19 cellular contexts compared by ENCODE assay signal in the genomic region with DNA sequence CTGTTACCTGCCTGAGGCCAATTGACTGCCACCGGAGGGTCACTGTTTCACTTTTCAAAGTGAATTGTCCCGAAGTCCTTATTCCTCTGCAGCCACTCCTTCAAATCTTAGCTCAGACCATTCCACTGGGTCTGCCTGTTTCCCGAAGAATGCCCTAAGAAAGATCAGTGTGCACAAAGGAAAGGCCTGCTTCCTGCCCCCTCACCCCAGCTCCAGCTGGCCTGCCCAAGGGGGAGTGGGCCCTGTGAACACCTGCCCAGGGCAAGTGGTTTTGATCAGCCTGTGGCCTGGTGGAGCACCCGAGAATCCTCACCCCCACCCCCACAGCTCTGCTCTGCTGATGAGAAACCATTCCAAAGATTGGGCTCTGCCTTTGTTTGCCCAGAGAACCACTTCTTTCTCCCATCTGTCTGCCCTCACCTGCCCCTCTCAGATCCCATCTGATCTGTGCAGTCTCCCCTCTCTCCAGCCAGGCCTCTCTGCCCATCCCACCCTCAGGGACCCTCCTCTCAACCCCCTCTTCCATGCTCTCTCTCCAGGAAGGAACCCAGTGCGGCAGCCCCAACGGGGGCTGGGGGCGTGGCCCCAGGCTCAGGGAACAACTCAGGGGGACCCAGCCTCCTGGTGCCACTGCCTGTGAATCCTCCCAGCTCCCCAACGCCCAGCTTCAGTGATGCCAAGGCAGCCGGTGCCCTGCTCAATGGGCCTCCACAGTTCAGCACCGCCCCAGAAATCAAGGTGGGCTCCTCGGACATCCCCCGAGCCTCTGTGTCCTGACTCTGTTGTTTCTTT. TPM values are rescaled to one million over a fixed set of nuclear protein-coding genes. Genes with fewer than 3 reads are reported as not detected.
DNase-seq lines count a peak whose midpoint lies in the region; ATAC-seq lines count a peak whose summit lies in the region.
"Had no signal": no experiment of that assay in that cellular context is flagged by ENCODE, and none has a peak within 500 bp of the region (broad histone marks: within the 10 kb centered on the region; RNA-seq: fewer than 3 reads in every experiment).

No MANE protein-coding gene starts in this region.

- no peak overlapping the region for H2BK15ac ChIP-seq in neuronal stem cell (ENCODE audit: low read length)

- no peak overlapping the region for H3K18ac ChIP-seq in neuronal stem cell (ENCODE audit: low read length)

- H3K36me3 ChIP-seq in H7 (replicated peaks; ENCODE audit: control insufficient read depth, insufficient read depth, low read length) (peaks cover 66% of the 10 kb centered on the region), neuronal stem cell (replicated peaks in 1 of 2; ENCODE audit: control insufficient read depth in 2 of 2, insufficient read depth in 2 of 2, low read length in 2 of 2) (peaks cover 89 to 98% of the 10 kb centered on the region in 2 donors)

- H2BK5ac ChIP-seq in neuronal stem cell (ENCODE audit: low read length) = peak overlapping the region; percentile 24

- H3K4me3 ChIP-seq in H7 (ENCODE audit: insufficient read depth, low read depth, low read length) (no peak overlapping the region), neuronal stem cell (ENCODE audit: low read length in 2 of 2) (no peak overlapping the region)
- H3K4me3 ChIP-seq: HAP-1 had no signal

- no peak overlapping the region for H3K4ac ChIP-seq in neuronal stem cell (ENCODE audit: low read length)

- H2BK12ac ChIP-seq in neuronal stem cell (ENCODE audit: low read length) = no peak overlapping the region

- H3K27me3 Mint-ChIP-seq in activated T-cell treated with anti-CD3 and anti-CD28 coated beads, Interleukin-2, amount 50 U/mL, for 24 hours = no peaks in the 10 kb centered on the region
- no peaks in the 10 kb centered on the region for H3K27me3 Mint-ChIP-seq in activated T-cell treated with anti-CD3 and anti-CD28 coated beads, Interleukin-2, amount 50 U/mL, for 4 hours (ENCODE audit: low read depth)
- H3K27me3 Mint-ChIP-seq in effector memory CD8-positive, alpha-beta T cell = no peaks in the 10 kb centered on the region
- H3K27me3 Mint-ChIP-seq: CD4-positive, alpha-beta memory T cell had no signal

- no peak for DNase-seq in activated T-cell treated with anti-CD3 and anti-CD28 coated beads, Interleukin-2, amount 50 U/mL, for 24 hours
- DNase-seq in activated T-cell treated with anti-CD3 and anti-CD28 coated beads, Interleukin-2, amount 50 U/mL, for 4 hours = no peak
- DNase-seq in H7 (peak; percentile 42), neuronal stem cell (ENCODE audit: low spot score) (no peak), NCI-H446 treated with DMSO at 0.1 percent for 48 hours (lab: John Stamatoyannopoulos, UW) (no peak), globus pallidus (ENCODE audit: low spot score) (no peak)
- DNase-seq in effector memory CD8-positive, alpha-beta T cell = no peak
- DNase-seq: 8988T; BE2C; CD4-positive, alpha-beta memory T cell; DMS79; NCI-H146; NCI-H2081; NCI-H510A treated with DMSO at 0.1 percent for 48 hours; NCI-H82; PC-3 had no signal

- no peak overlapping the region for H2BK120ac ChIP-seq in neuronal stem cell (ENCODE audit: low read depth, low read length)

- no peak overlapping the region for H3K23ac ChIP-seq in neuronal stem cell (ENCODE audit: low read depth, low read length, poor library complexity)

- no CpG with 5 or more reads among the region's 12 CpGs for WGBS in neuronal stem cell (ENCODE audit: extremely low coverage in 2 of 2, insufficient read length in 2 of 2, insufficient replicate concordance in 1 of 2), 2 donors

- H3K4me3 Mint-ChIP-seq in activated T-cell treated with anti-CD3 and anti-CD28 coated beads, Interleukin-2, amount 50 U/mL, for 24 hours = no peak overlapping the region
- H3K4me3 Mint-ChIP-seq in activated T-cell treated with anti-CD3 and anti-CD28 coated beads, Interleukin-2, amount 50 U/mL, for 4 hours = no peak overlapping the region
- no peak overlapping the region for H3K4me3 Mint-ChIP-seq in effector memory CD8-positive, alpha-beta T cell

- H4K8ac ChIP-seq in neuronal stem cell (ENCODE audit: low read depth, low read length) = no peak overlapping the region

- peaks cover 9% of the 10 kb centered on the region for H3K79me1 ChIP-seq in neuronal stem cell (ENCODE audit: low read depth, low read length)

- H3K27me3 ChIP-seq in H7 (ENCODE audit: control insufficient read depth, insufficient read depth, low read length) (no peaks in the 10 kb centered on the region), neuronal stem cell (ENCODE audit: control insufficient read depth in 3 of 3, insufficient read depth in 3 of 3, low read depth in 1 of 3, low read length in 3 of 3) (no peaks in the 10 kb centered on the region)
- H3K27me3 ChIP-seq: BE2C had no signal

- H3K36me3 Mint-ChIP-seq in activated T-cell treated with anti-CD3 and anti-CD28 coated beads, Interleukin-2, amount 50 U/mL, for 24 hours (ENCODE audit: low read depth) = peaks cover 93% of the 10 kb centered on the region
- H3K36me3 Mint-ChIP-seq in activated T-cell treated with anti-CD3 and anti-CD28 coated beads, Interleukin-2, amount 50 U/mL, for 4 hours (ENCODE audit: insufficient read depth) = peaks cover 40% of the 10 kb centered on the region
- H3K36me3 Mint-ChIP-seq in effector memory CD8-positive, alpha-beta T cell (ENCODE audit: insufficient read depth) = peaks cover 54% of the 10 kb centered on the region

- no peak overlapping the region for H4K91ac ChIP-seq in neuronal stem cell (ENCODE audit: low read depth, low read length, poor library complexity)

- H3K4me2 ChIP-seq in neuronal stem cell (ENCODE audit: insufficient read depth, low read length, poor library complexity, severe bottlenecking) = no peak overlapping the region

- H3K14ac ChIP-seq in neuronal stem cell (ENCODE audit: low read length) = no peak overlapping the region

- H3K9ac ChIP-seq in neuronal stem cell (ENCODE audit: low read depth, low read length, poor library complexity) = no peak overlapping the region

- no peak overlapping the region for H2AK5ac ChIP-seq in neuronal stem cell (ENCODE audit: low read depth, low read length)

- H3K9me3 Mint-ChIP-seq in activated T-cell treated with anti-CD3 and anti-CD28 coated beads, Interleukin-2, amount 50 U/mL, for 24 hours = no peaks in the 10 kb centered on the region
- no peaks in the 10 kb centered on the region for H3K9me3 Mint-ChIP-seq in activated T-cell treated with anti-CD3 and anti-CD28 coated beads, Interleukin-2, amount 50 U/mL, for 4 hours
- H3K9me3 Mint-ChIP-seq in effector memory CD8-positive, alpha-beta T cell = no peaks in the 10 kb centered on the region
- H3K9me3 Mint-ChIP-seq: CD4-positive, alpha-beta memory T cell had no signal

- ATAC-seq in activated T-cell treated with anti-CD3 and anti-CD28 coated beads, Interleukin-2, amount 50 U/mL, for 4 hours = no peak
- no peak for ATAC-seq in effector memory CD8-positive, alpha-beta T cell (replicated peaks)
- no peak for ATAC-seq in GM18873 (IDR thresholded peaks at IDR 0.05; ENCODE audit: low FRiP score, unreplicated experiment)
- ATAC-seq: PC-3 had no signal

- H3K27ac ChIP-seq in neuronal stem cell (replicated peaks; ENCODE audit: low read length) = no peak overlapping the region
- H3K27ac ChIP-seq: HL-60 had no signal

- H3K9me3 ChIP-seq in neuronal stem cell (replicated peaks in 1 of 2; ENCODE audit: control insufficient read depth in 2 of 2, insufficient read depth in 1 of 2, low read depth in 1 of 2, low read length in 2 of 2) = no peaks in the 10 kb centered on the region
- H3K9me3 ChIP-seq: BE2C, HAP-1 had no signal

- H3K27ac Mint-ChIP-seq in activated T-cell treated with anti-CD3 and anti-CD28 coated beads, Interleukin-2, amount 50 U/mL, for 24 hours = peak overlapping the region; percentile 68
- peak overlapping the region; percentile 33 to 78 for H3K27ac Mint-ChIP-seq in effector memory CD8-positive, alpha-beta T cell

- H2AFZ ChIP-seq in neuronal stem cell (ENCODE audit: low read length) = no peak overlapping the region

- no peaks in the 10 kb centered on the region for H3K4me1 ChIP-seq in neuronal stem cell (ENCODE audit: control insufficient read depth in 2 of 2, insufficient read depth in 1 of 2, low read depth in 1 of 2, low read length in 2 of 2)
- H3K4me1 ChIP-seq: BE2C, HAP-1 had no signal

- peaks cover 13% of the 10 kb centered on the region for H3K4me1 Mint-ChIP-seq in activated T-cell treated with anti-CD3 and anti-CD28 coated beads, Interleukin-2, amount 50 U/mL, for 24 hours (ENCODE audit: low read depth)
- H3K4me1 Mint-ChIP-seq in activated T-cell treated with anti-CD3 and anti-CD28 coated beads, Interleukin-2, amount 50 U/mL, for 4 hours (ENCODE audit: low read depth) = peaks cover 10% of the 10 kb centered on the region
- H3K4me1 Mint-ChIP-seq in effector memory CD8-positive, alpha-beta T cell (ENCODE audit: low read depth in 2 of 2) = peaks cover 7 to 12% of the 10 kb centered on the region in 2 donors

RNA-seq across cellular contexts. Expression of gene LENG1, which starts 10.3 kb away (rescaled TPM):
- 1 to 10 TPM; 5.6 to 9.7 (median 9.2) TPM for total RNA-seq in activated T-cell treated with anti-CD3 and anti-CD28 coated beads, Interleukin-2, amount 50 U/mL, for 4 hours
- 3.6 and 4.7 TPM in 2 replicates for total RNA-seq in H7 (2014; rRNA removed; shearing (Covaris generic))
- polyA plus RNA-seq in neuronal stem cell (2013, experiment 1 of 2) = 5.6 TPM
- polyA plus RNA-seq in neuronal stem cell (2013, experiment 2 of 2) = 5.8 TPM

RNA-seq across cellular contexts. Expression of gene CNOT3, which starts 11.7 kb away (rescaled TPM):
- 100 to 1,000 TPM in 2 of 3 donors, 10 to 100 TPM in 1; 90.8 to 102 (median 100) TPM for total RNA-seq in activated T-cell treated with anti-CD3 and anti-CD28 coated beads, Interleukin-2, amount 50 U/mL, for 4 hours
- total RNA-seq in H7 (2014; rRNA removed; shearing (Covaris generic)) = 17.0 and 24.9 TPM in 2 replicates
- 63.9 TPM for polyA plus RNA-seq in neuronal stem cell (2013, experiment 1 of 2)
- 63.3 TPM for polyA plus RNA-seq in neuronal stem cell (2013, experiment 2 of 2)

RNA-seq across cellular contexts. Expression of gene TMC4, which starts 23.7 kb away (rescaled TPM):
- total RNA-seq in activated T-cell treated with anti-CD3 and anti-CD28 coated beads, Interleukin-2, amount 50 U/mL, for 4 hours = under 1 TPM; 0.63 to 0.98 (median 0.79) TPM
- total RNA-seq in H7 (2014; rRNA removed; shearing (Covaris generic)) = 1.9 and 2.8 TPM in 2 replicates
- 0.25 TPM for polyA plus RNA-seq in neuronal stem cell (2013, experiment 1 of 2)
- polyA plus RNA-seq in neuronal stem cell (2013, experiment 2 of 2) = 0.36 TPM

RNA-seq across cellular contexts. Expression of gene PRPF31, which starts 33.7 kb away (rescaled TPM):
- total RNA-seq in activated T-cell treated with anti-CD3 and anti-CD28 coated beads, Interleukin-2, amount 50 U/mL, for 4 hours = 100 to 1,000 TPM; 154 to 180 (median 161) TPM
- 81.7 and 100 TPM in 2 replicates for total RNA-seq in H7 (2014; rRNA removed; shearing (Covaris generic))
- polyA plus RNA-seq in neuronal stem cell (2013, experiment 1 of 2) = 55.5 TPM
- 57.0 TPM for polyA plus RNA-seq in neuronal stem cell (2013, experiment 2 of 2)

RNA-seq across cellular contexts. Expression of gene TFPT, which starts 33.8 kb away (rescaled TPM):
- 10 to 100 TPM; 32.1 to 33.8 (median 33.0) TPM for total RNA-seq in activated T-cell treated with anti-CD3 and anti-CD28 coated beads, Interleukin-2, amount 50 U/mL, for 4 hours
- 22.4 and 24.3 TPM in 2 replicates for total RNA-seq in H7 (2014; rRNA removed; shearing (Covaris generic))
- polyA plus RNA-seq in neuronal stem cell (2013, experiment 1 of 2) = 13.8 TPM
- 14.2 TPM for polyA plus RNA-seq in neuronal stem cell (2013, experiment 2 of 2)
